Comparison of ENCODE assay signal across 21 cellular contexts in genomic region chr17:67187927-67188326, GRCh38.
"Had no signal": no experiment of that assay in that cellular context is flagged by ENCODE, and none has a peak within 500 bp of the region (broad histone marks: within the 10 kb centered on the region; RNA-seq: fewer than 3 reads in every experiment).

No MANE protein-coding gene starts in this region.

- H3K4me1 Mint-ChIP-seq: endodermal cell had no signal

- H3K9me3 ChIP-seq: colonic mucosa, esophagus muscularis mucosa, gastroesophageal sphincter, heart right ventricle, left lung, lower lobe of right lung had no signal

- H3K4me3 Mint-ChIP-seq: dendritic cell treated with granulocyte-macrophage colony-stimulating factor and Interleukin-4, amounts not matched to agents 40 ng/mL and 50 ng/mL, for 4 days; effector memory CD8-positive, alpha-beta T cell; endodermal cell had no signal

- FAIRE-seq: endometrium, frontal cortex, islet of Langerhans, keratinocyte had no signal

- H3K27me3 ChIP-seq: colonic mucosa, esophagus muscularis mucosa, foreskin keratinocyte, gastroesophageal sphincter, heart right ventricle, left lung had no signal

- ATAC-seq: effector memory CD8-positive, alpha-beta T cell; foreskin keratinocyte; gastroesophageal sphincter; heart right ventricle; left cardiac atrium; left lung; left ventricle myocardium superior; lower lobe of right lung had no signal

- H3K9me3 Mint-ChIP-seq: dendritic cell treated with granulocyte-macrophage colony-stimulating factor and Interleukin-4, amounts not matched to agents 40 ng/mL and 50 ng/mL, for 4 days; effector memory CD8-positive, alpha-beta T cell; endodermal cell had no signal

- H3K27me3 Mint-ChIP-seq: dendritic cell treated with granulocyte-macrophage colony-stimulating factor and Interleukin-4, amounts not matched to agents 40 ng/mL and 50 ng/mL, for 4 days; effector memory CD8-positive, alpha-beta T cell had no signal

- H3K4me1 ChIP-seq: colonic mucosa, esophagus muscularis mucosa, foreskin keratinocyte, gastroesophageal sphincter, left lung, lower lobe of right lung had no signal

- H3K27ac Mint-ChIP-seq: dendritic cell treated with granulocyte-macrophage colony-stimulating factor and Interleukin-4, amounts not matched to agents 40 ng/mL and 50 ng/mL, for 4 days; effector memory CD8-positive, alpha-beta T cell; endodermal cell had no signal

- DNase-seq: colonic mucosa; cortex of kidney; effector CD8-positive, alpha-beta T cell; effector memory CD8-positive, alpha-beta T cell; endodermal cell; foreskin keratinocyte; heart right ventricle; hippocampal formation; left cardiac atrium; left lung; left ventricle myocardium superior; lower lobe of right lung; mesenchymal stem cell; midbrain had no signal

- H3K27ac ChIP-seq: colonic mucosa, esophagus muscularis mucosa, foreskin keratinocyte, gastroesophageal sphincter, heart right ventricle, left lung, lower lobe of right lung had no signal

- H3K36me3 ChIP-seq: colonic mucosa had no signal

- H3K4me3 ChIP-seq: colonic mucosa, esophagus muscularis mucosa, gastroesophageal sphincter, heart right ventricle, left lung, lower lobe of right lung had no signal
